Comparison of ENCODE assay signal across 1 cellular context in genomic region chr3:136281966-136282554, GRCh38.
TF ChIP-seq lines count a peak whose summit lies in the region.

No MANE protein-coding gene starts in this region.

TF ChIP-seq in IMR-90, 13 proteins besides CTCF, POLR2A, EP300 and RAD21 (continued from another document):
- TF ChIP-seq ELK1 (IDR thresholded peaks at IDR 0.05; ENCODE audit: borderline replicate concordance, low read depth, low read length) (no peak), USF2 (IDR thresholded peaks at IDR 0.05; ENCODE audit: low read depth, low read length) (no peak), SMC3 (IDR thresholded peaks at IDR 0.05; ENCODE audit: low read depth, low read length) (no peak), BHLHE40 (IDR thresholded peaks at IDR 0.05; ENCODE audit: low read depth, low read length) (no peak), RCOR1 (IDR thresholded peaks at IDR 0.05; ENCODE audit: insufficient replicate concordance, low read length) (no peak), FOS (IDR thresholded peaks at IDR 0.05; ENCODE audit: low read depth, low read length) (no peak), MXI1 (IDR thresholded peaks at IDR 0.05; ENCODE audit: borderline replicate concordance, low read depth, low read length) (no peak)
